21 cellular contexts compared by ENCODE assay signal in genomic region chr3:44833394-44833793, GRCh38. TPM values are rescaled to one million over a fixed set of nuclear protein-coding genes. Genes with fewer than 3 reads are reported as not detected.
A peak's percentile ranks its signal among the peaks of the same experiment; 100 is the strongest.
DNase-seq lines count a peak whose midpoint lies in the region; ATAC-seq and TF ChIP-seq lines count a peak whose summit lies in the region.
"Had no signal": no experiment of that assay in that cellular context is flagged by ENCODE, and none has a peak within 500 bp of the region (broad histone marks: within the 10 kb centered on the region; RNA-seq: fewer than 3 reads in every experiment).

No MANE protein-coding gene starts in this region.

- no peaks in the 10 kb centered on the region for H3K79me2 ChIP-seq in Karpas-422 (ENCODE audit: low read length)
- H3K79me2 ChIP-seq in mesendoderm (ENCODE audit: control insufficient read depth, insufficient read depth, low read length), result no peaks in the 10 kb centered on the region

- H4K5ac ChIP-seq in mesendoderm (ENCODE audit: low read length), result no peak overlapping the region

- H2BK5ac ChIP-seq in mesendoderm (ENCODE audit: low read length), result no peak overlapping the region

- no peak overlapping the region for H4K8ac ChIP-seq in mesendoderm (ENCODE audit: low read depth, low read length)

- DNase-seq in ELF-1 (ENCODE audit: low read depth, low spot score), result peak; percentile 6
- DNase-seq in Karpas-422, result peak; percentile 27
- no peak for DNase-seq in heart left ventricle
- DNase-seq in mesendoderm, result peak; percentile 49
- no peak for DNase-seq in activated gamma-delta T cell treated with Interleukin-2 at 50 U/mL for 16 hours
- no peak for DNase-seq in NCI-H1417 treated with DMSO at 0.1 percent for 48 hours (lab: John Stamatoyannopoulos, UW)
- no peak for DNase-seq in cerebellar nuclear complex (lab: John Stamatoyannopoulos, UW)
- DNase-seq: ACHN; BE2C; C1 segment of cervical spinal cord; CD4-positive, CD25-positive, alpha-beta regulatory T cell; CD8-positive, alpha-beta memory T cell; COR-L47; DMS 273 treated with DMSO at 0.1 percent for 48 hours; DMS53; DND-41; EL; HCEC 1CT; IMR-90 had no signal

- TF ChIP-seq CTCF in heart left ventricle (IDR thresholded peaks at IDR 0.05), result no peak

- intact Hi-C loops in heart left ventricle (cut with DNase I), result no loop called here

- H3K4me3 ChIP-seq in Karpas-422 (ENCODE audit: low read length) (no peak overlapping the region), heart left ventricle (peak overlapping the region in 8 of 12 donors; percentile 1 to 31 (median 20)), mesendoderm (ENCODE audit: low read length) (no peak overlapping the region)
- H3K4me3 ChIP-seq: GM23338 had no signal

- H3K18ac ChIP-seq in mesendoderm (ENCODE audit: low read length), result no peak overlapping the region

- H3K36me3 ChIP-seq in Karpas-422 (ENCODE audit: insufficient read depth, low read length) (peaks cover 73% of the 10 kb centered on the region), heart left ventricle (peaks cover 0 to 20% (median 0%) of the 10 kb centered on the region in 9 donors), mesendoderm (ENCODE audit: control insufficient read depth, insufficient read depth, low read length) (peaks cover 2% of the 10 kb centered on the region)

- no peak overlapping the region for H3K9ac ChIP-seq in Karpas-422 (ENCODE audit: low read length)
- no peak overlapping the region for H3K9ac ChIP-seq in mesendoderm (ENCODE audit: low read length)

- no peak overlapping the region for H3K56ac ChIP-seq in mesendoderm (ENCODE audit: low read length)

- no peak for TF ChIP-seq POLR2A in heart left ventricle (IDR thresholded peaks at IDR 0.05)

- peak; percentile 32 to 66 (median 42) for ATAC-seq in heart left ventricle
- ATAC-seq: GM23338 had no signal

- H3K23ac ChIP-seq in mesendoderm (ENCODE audit: low read length), result no peak overlapping the region

- peaks cover 14% of the 10 kb centered on the region for H3K9me3 ChIP-seq in Karpas-422 (ENCODE audit: low read length)
- peaks cover 0 to 18% (median 10%) of the 10 kb centered on the region in 12 donors for H3K9me3 ChIP-seq in heart left ventricle
- H3K9me3 ChIP-seq: BE2C had no signal

- H3K27me3 ChIP-seq in Karpas-422 (ENCODE audit: low read length) (no peaks in the 10 kb centered on the region), heart left ventricle (no peaks in the 10 kb centered on the region), mesendoderm (ENCODE audit: insufficient read depth, low read length, poor library complexity) (no peaks in the 10 kb centered on the region)
- H3K27me3 ChIP-seq: BE2C had no signal

- no peaks in the 10 kb centered on the region for H4K20me1 ChIP-seq in Karpas-422 (ENCODE audit: insufficient read depth, low read depth, low read length)

- H2AK5ac ChIP-seq in mesendoderm (ENCODE audit: low read length), result no peak overlapping the region

- H3K4ac ChIP-seq in mesendoderm (ENCODE audit: low read depth, low read length), result no peak overlapping the region

- H3K4me1 ChIP-seq in Karpas-422 (ENCODE audit: low read length), result no peaks in the 10 kb centered on the region
- H3K4me1 ChIP-seq in heart left ventricle, result no peaks in the 10 kb centered on the region
- H3K4me1 ChIP-seq in mesendoderm (ENCODE audit: control insufficient read depth, low read depth, low read length), result no peaks in the 10 kb centered on the region
- H3K4me1 ChIP-seq: BE2C had no signal

- no peak overlapping the region for H3K4me2 ChIP-seq in Karpas-422 (ENCODE audit: low read depth, low read length, poor library complexity, severe bottlenecking)
- H3K4me2 ChIP-seq in mesendoderm (ENCODE audit: low read length), result no peak overlapping the region
- H3K4me2 ChIP-seq: GM23338 had no signal

- H3K27ac ChIP-seq in Karpas-422 (ENCODE audit: low read length), result no peak overlapping the region
- H3K27ac ChIP-seq in heart left ventricle, result peak overlapping the region in 6 of 12 donors; percentile 4 to 48 (median 17)
- H3K27ac ChIP-seq in mesendoderm (ENCODE audit: low read depth, low read length), result no peak overlapping the region
- H3K27ac ChIP-seq: HL-60 had no signal

- 41 to 71% (median 46%) methylated on average over 7 of the region's 7 CpGs for WGBS in heart left ventricle, 4 donors
- WGBS in mesendoderm (ENCODE audit: extremely low coverage, insufficient coverage, low lambda C conversion rate), result no CpG with 5 or more reads among the region's 7 CpGs

- H3K79me1 ChIP-seq in mesendoderm (ENCODE audit: low read length), result no peaks in the 10 kb centered on the region

- no peak overlapping the region for H2AFZ ChIP-seq in Karpas-422 (ENCODE audit: low read length)
- H2AFZ ChIP-seq: GM23338 had no signal

- H2BK15ac ChIP-seq in mesendoderm (replicated peaks; ENCODE audit: low read depth), result no peak overlapping the region

- no peaks in the 10 kb centered on the region for H3K9me2 ChIP-seq in Karpas-422 (replicated peaks; ENCODE audit: insufficient read depth, low read length)

- no peak overlapping the region for H2BK120ac ChIP-seq in mesendoderm (ENCODE audit: low read depth, low read length)

RNA-seq across cellular contexts. Expression of gene TMEM42, which starts 28.3 kb away (rescaled TPM):
- total RNA-seq in Karpas-422 (2014; rRNA removed; shearing (Covaris generic); ENCODE audit: low replicate concordance), result 19.2 and 42.1 TPM in 2 replicates
- total RNA-seq in heart left ventricle, result 10 to 100 TPM in 5 of 9 donors, 1 to 10 TPM in 4; 7.3 to 13.0 (median 10.6) TPM
- 10 to 100 TPM in 1 of 2 donors, 1 to 10 TPM in 1; 9.4 to 14.1 TPM for polyA plus RNA-seq in heart left ventricle
- 5.6 TPM for polyA plus RNA-seq in mesendoderm (2013, experiment 1 of 2)
- polyA plus RNA-seq in mesendoderm (2013, experiment 2 of 2), result 5.7 TPM

RNA-seq across cellular contexts. Expression of gene TGM4, which starts 41.0 kb away (rescaled TPM):
- total RNA-seq in Karpas-422 (2014; rRNA removed; shearing (Covaris generic); ENCODE audit: low replicate concordance), result not detected in 2 replicates
- total RNA-seq in heart left ventricle, result under 1 TPM in 1 of 9 donors, not detected in 8; 0.66 TPM
- not detected for polyA plus RNA-seq in heart left ventricle
- 0.31 TPM for polyA plus RNA-seq in mesendoderm (2013, experiment 1 of 2)
- polyA plus RNA-seq in mesendoderm (2013, experiment 2 of 2), result 0.28 TPM
- total RNA-seq: CD4-positive, CD25-positive, alpha-beta regulatory T cell; CD8-positive, alpha-beta memory T cell; GM23338 had no signal
- polyA plus RNA-seq: GM23338 had no signal

Comparison
In these comparisons a context has a peak if more than half of its experiments do, and no peak if none do; other contexts are left out.
1. DNase-seq: peak in ELF-1 (single experiment), Karpas-422 (single experiment) and mesendoderm (single experiment); none in heart left ventricle (0 of 5), activated gamma-delta T cell treated with Interleukin-2 at 50 U/mL for 16 hours (single experiment), NCI-H1417 treated with DMSO at 0.1 percent for 48 hours (single experiment) and cerebellar nuclear complex (0 of 2).
2. H3K4me3 ChIP-seq: peak in heart left ventricle (8 of 12); none in Karpas-422 (single experiment) and mesendoderm (single experiment).